21 cellular contexts compared by ENCODE assay signal in genomic region chr3:152496286-152496685, GRCh38.
DNase-seq lines count a peak whose midpoint lies in the region; ATAC-seq and TF ChIP-seq lines count a peak whose summit lies in the region.
"Had no signal": no experiment of that assay in that cellular context is flagged by ENCODE, and none has a peak within 500 bp of the region (broad histone marks: within the 10 kb centered on the region; RNA-seq: fewer than 3 reads in every experiment).

No MANE protein-coding gene starts in this region.

- H3K36me3 ChIP-seq in gastrocnemius medialis = peaks cover 0 to 18% of the 10 kb centered on the region in 2 donors
- H3K36me3 ChIP-seq: breast epithelium had no signal

- peak; percentile 29 for DNase-seq in dermis blood vessel endothelial cell
- no peak for DNase-seq in gastrocnemius medialis
- no peak for DNase-seq in NCI-H1105 (lab: John Stamatoyannopoulos, UW)
- DNase-seq: activated naive CD4-positive, alpha-beta T cell; activated T-cell treated with anti-CD3 and anti-CD28 coated beads, Interleukin-2, amount 50 U/mL, for 4 hours; HCEC 1CT; Kasumi-1; left colon; NCI-H1092; NCI-H2029; NCI-H345; OCI-M1; SHP77; substantia nigra had no signal

- in situ Hi-C loops in gastrocnemius medialis (cut with MboI; ENCODE audit: low sequenced_read_pairs in 4 of 4) = no loop called here

- no peak for TF ChIP-seq POLR2A in gastrocnemius medialis (IDR thresholded peaks at IDR 0.05)

- intact Hi-C loops in gastrocnemius medialis (cut with DNase I; ENCODE audit: low total_unique reads) = no loop called here

- H3K27me3 ChIP-seq in gastrocnemius medialis = no peaks in the 10 kb centered on the region
- H3K27me3 ChIP-seq: breast epithelium had no signal

- H3K4me1 ChIP-seq in gastrocnemius medialis = peaks cover 4 to 5% of the 10 kb centered on the region in 2 donors
- H3K4me1 ChIP-seq: breast epithelium had no signal

- ATAC-seq in GM18498 (IDR thresholded peaks at IDR 0.05; ENCODE audit: unreplicated experiment) (peak; percentile 5), HG02884 (IDR thresholded peaks at IDR 0.05; ENCODE audit: unreplicated experiment) (peak; percentile 11), gastrocnemius medialis (no peak), GM19463 (IDR thresholded peaks at IDR 0.05; ENCODE audit: unreplicated experiment) (no peak), HG02623 (IDR thresholded peaks at IDR 0.05; ENCODE audit: unreplicated experiment) (no peak), HG03565 (IDR thresholded peaks at IDR 0.05; ENCODE audit: unreplicated experiment) (no peak)
- ATAC-seq: activated T-cell treated with anti-CD3 and anti-CD28 coated beads, Interleukin-2, amount 50 U/mL, for 4 hours; left colon had no signal

- no peaks in the 10 kb centered on the region for H3K9me3 ChIP-seq in gastrocnemius medialis
- H3K9me3 ChIP-seq: breast epithelium had no signal

- no peak for TF ChIP-seq CTCF in gastrocnemius medialis (IDR thresholded peaks at IDR 0.05 in 4 of 5, conservative IDR thresholded peaks at IDR 0.05 in 1 of 5)

- no peak overlapping the region for H3K4me3 ChIP-seq in gastrocnemius medialis
- H3K4me3 ChIP-seq: breast epithelium, coronary artery had no signal

- H3K27ac ChIP-seq in gastrocnemius medialis = peak overlapping the region; percentile 56 to 67 (median 62)
- H3K27ac ChIP-seq: coronary artery had no signal

Comparison
In these comparisons a context has a peak if more than half of its experiments do, and no peak if none do; other contexts are left out.
1. ATAC-seq: peak in GM18498 (single experiment) and HG02884 (single experiment); none in gastrocnemius medialis (0 of 2), GM19463 (single experiment), HG02623 (single experiment) and HG03565 (single experiment).